ENCODE assay signal across 1 cellular context in the genomic region with DNA sequence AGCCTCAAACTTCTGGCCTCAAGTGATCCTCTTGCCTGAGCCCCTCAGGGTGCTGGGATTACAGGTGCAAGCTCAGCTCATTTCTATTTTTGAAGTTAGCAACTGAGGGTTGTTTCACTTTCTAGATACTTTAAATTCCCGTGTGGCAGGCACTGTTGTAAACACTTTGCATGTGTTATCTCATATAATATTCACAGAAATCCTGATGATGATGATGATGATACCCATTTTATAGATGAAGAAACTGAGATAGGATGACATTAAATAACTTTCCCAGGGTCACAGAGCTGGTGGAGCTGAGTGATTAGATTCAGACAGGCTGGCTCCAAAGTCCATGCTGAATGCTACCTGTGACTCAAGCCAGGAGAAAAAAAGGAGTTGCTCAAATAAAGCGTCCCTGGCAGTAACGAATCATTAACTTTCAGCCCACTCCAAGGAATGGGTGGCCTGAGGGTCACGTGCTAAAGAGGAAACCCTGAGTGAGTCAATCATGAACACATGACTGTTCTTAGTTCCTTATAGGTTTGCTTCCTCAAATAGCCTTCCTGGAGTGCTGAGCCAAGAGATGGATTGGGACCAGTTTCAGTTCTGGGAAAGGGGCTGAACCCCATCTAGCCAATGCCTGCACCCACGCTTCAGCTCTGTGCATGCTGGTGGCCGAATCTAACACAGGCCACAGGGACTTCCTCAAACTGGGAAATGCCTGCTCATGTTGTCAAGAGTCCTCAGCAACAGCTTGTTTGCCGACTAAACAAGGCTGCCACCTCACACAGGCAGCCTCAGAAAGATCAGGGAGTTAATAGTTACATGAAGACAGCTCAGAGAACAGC.
TF ChIP-seq lines count a peak whose summit lies in the region.

No MANE protein-coding gene starts in this region.

TF ChIP-seq in HepG2, 621 proteins besides CTCF, POLR2A, EP300 and RAD21 (continued from another document):
- TF ChIP-seq, protein P1, sequence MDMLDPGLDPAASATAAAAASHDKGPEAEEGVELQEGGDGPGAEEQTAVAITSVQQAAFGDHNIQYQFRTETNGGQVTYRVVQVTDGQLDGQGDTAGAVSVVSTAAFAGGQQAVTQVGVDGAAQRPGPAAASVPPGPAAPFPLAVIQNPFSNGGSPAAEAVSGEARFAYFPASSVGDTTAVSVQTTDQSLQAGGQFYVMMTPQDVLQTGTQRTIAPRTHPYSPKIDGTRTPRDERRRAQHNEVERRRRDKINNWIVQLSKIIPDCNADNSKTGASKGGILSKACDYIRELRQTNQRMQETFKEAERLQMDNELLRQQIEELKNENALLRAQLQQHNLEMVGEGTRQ (IDR thresholded peaks at IDR 0.05; ENCODE audit: low read depth, low read length): peak; percentile 96
- TF ChIP-seq, protein P1 (CRISPR knock-in tag; IDR thresholded peaks at IDR 0.05; ENCODE audit: borderline replicate concordance): peak; percentile 93; the same call in 1 of the 2 replicates
- peak; percentile 73 for TF ChIP-seq ARNTL (CRISPR knock-in tag; IDR thresholded peaks at IDR 0.05)
- peak; percentile 99 for TF ChIP-seq ZMYM3 (CRISPR knock-in tag; IDR thresholded peaks at IDR 0.05)
- TF ChIP-seq SPEN (CRISPR knock-in tag; IDR thresholded peaks at IDR 0.05; ENCODE audit: low read depth): no peak
- TF ChIP-seq FOXK1 (CRISPR knock-in tag; IDR thresholded peaks at IDR 0.05; ENCODE audit: borderline replicate concordance, low read depth): peak; percentile 8; the same call in 1 of the 2 replicates
- peak; percentile 49; the same call in 1 of the 2 replicates for TF ChIP-seq CBX5 (CRISPR knock-in tag; IDR thresholded peaks at IDR 0.05; ENCODE audit: borderline replicate concordance)
- TF ChIP-seq, protein P2, sequence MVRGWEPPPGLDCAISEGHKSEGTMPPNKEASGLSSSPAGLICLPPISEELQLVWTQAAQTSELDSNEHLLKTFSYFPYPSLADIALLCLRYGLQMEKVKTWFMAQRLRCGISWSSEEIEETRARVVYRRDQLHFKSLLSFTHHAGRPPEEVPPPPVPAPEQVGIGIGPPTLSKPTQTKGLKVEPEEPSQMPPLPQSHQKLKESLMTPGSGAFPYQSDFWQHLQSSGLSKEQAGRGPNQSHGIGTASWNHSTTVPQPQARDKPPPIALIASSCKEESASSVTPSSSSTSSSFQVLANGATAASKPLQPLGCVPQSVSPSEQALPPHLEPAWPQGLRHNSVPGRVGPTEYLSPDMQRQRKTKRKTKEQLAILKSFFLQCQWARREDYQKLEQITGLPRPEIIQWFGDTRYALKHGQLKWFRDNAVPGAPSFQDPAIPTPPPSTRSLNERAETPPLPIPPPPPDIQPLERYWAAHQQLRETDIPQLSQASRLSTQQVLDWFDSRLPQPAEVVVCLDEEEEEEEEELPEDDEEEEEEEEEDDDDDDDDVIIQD (CRISPR knock-in tag; IDR thresholded peaks at IDR 0.05; ENCODE audit: low read depth): peak; percentile 72; the same call in 1 of the 2 replicates
TF ChIP-seq in HepG2: peak in this region for 173.
